In genomic region chr2:103252781-103253180, GRCh38 we compare ENCODE assay signal across 38 cellular contexts.
"Had no signal": no experiment of that assay in that cellular context is flagged by ENCODE, and none has a peak within 500 bp of the region (broad histone marks: within the 10 kb centered on the region; RNA-seq: fewer than 3 reads in every experiment).

No MANE protein-coding gene starts in this region.

- H3K27ac Mint-ChIP-seq: activated naive CD4-positive, alpha-beta T cell treated with anti-CD3 and anti-CD28 coated beads for 36 hours; activated naive CD4-positive, alpha-beta T cell treated with anti-CD3 and anti-CD28 coated beads, Interleukin-2, amount 10 ng/mL, durations not matched to agents 7 days and 5 days; activated naive CD4-positive, alpha-beta T cell treated with anti-CD3 and anti-CD28 coated beads, Interleukin-2, amount 50 U/mL, for 24 hours; activated naive CD4-positive, alpha-beta T cell treated with anti-CD3 and anti-CD28 coated beads, Interleukin-2, amount 50 U/mL, for 72 hours; activated naive CD8-positive, alpha-beta T cell; activated naive CD8-positive, alpha-beta T cell treated with anti-CD3 and anti-CD28 coated beads for 36 hours; activated naive CD8-positive, alpha-beta T cell treated with anti-CD3 and anti-CD28 coated beads, Interleukin-2, amount 10 ng/mL, durations not matched to agents 7 days and 5 days; activated naive CD8-positive, alpha-beta T cell treated with anti-CD3 and anti-CD28 coated beads, Interleukin-2, amount 50 U/mL, for 24 hours; activated T-cell treated with anti-CD3 and anti-CD28 coated beads, Interleukin-2, amount 50 U/mL, for 24 hours; activated T-cell treated with anti-CD3 and anti-CD28 coated beads, Interleukin-2, amount 50 U/mL, for 72 hours; activated T-helper 1 cell treated with anti-CD3 and anti-CD28 coated beads, Interleukin-12 subunit alpha, Interleukin-12 subunit beta, Interleukin-2, Interleukin-4 antibody, amounts not matched to agents 30 ng/mL and 10 ng/mL and 1 ng/mL, durations not matched to agents 14 hours and 24 hours and 36 hours; activated T-helper 17 cell treated with anti-CD3 and anti-CD28 coated beads, Interleukin-2, amount 50 U/mL, for 72 hours; activated T-helper 2 cell treated with anti-CD3 and anti-CD28 coated beads, Interferon-gamma antibody, Interleukin-2, Interleukin-4, amounts not matched to agents 10 μg/mL and 5 μg/mL and 100 μg/mL, durations not matched to agents 14 hours and 24 hours and 36 hours; brain had no signal

- DNase-seq: activated effector memory CD4-positive, alpha-beta T cell treated with anti-CD3 and anti-CD28 coated beads, Interleukin-2, amount 50 U/mL, for 16 hours; activated effector memory CD4-positive, alpha-beta T cell treated with Interleukin-2 at 50 U/mL for 16 hours; activated gamma-delta T cell; activated gamma-delta T cell treated with Interleukin-2 at 50 U/mL for 16 hours; activated naive CD4-positive, alpha-beta T cell; activated naive CD4-positive, alpha-beta T cell treated with anti-CD3 and anti-CD28 coated beads for 36 hours; activated naive CD4-positive, alpha-beta T cell treated with anti-CD3 and anti-CD28 coated beads, Interleukin-2, amount 10 ng/mL, durations not matched to agents 7 days and 5 days; activated naive CD4-positive, alpha-beta T cell treated with anti-CD3 and anti-CD28 coated beads, Interleukin-2, amount 50 U/mL, for 16 hours; activated naive CD4-positive, alpha-beta T cell treated with Interleukin-2 at 50 U/mL for 16 hours; activated naive CD8-positive, alpha-beta T cell treated with anti-CD3 and anti-CD28 coated beads for 36 hours; activated naive CD8-positive, alpha-beta T cell treated with anti-CD3 and anti-CD28 coated beads, Interleukin-2, amount 10 ng/mL, durations not matched to agents 7 days and 5 days; activated naive CD8-positive, alpha-beta T cell treated with anti-CD3 and anti-CD28 coated beads, Interleukin-2, amount 50 U/mL, for 24 hours; activated T-cell treated with anti-CD3 and anti-CD28 coated beads, Interleukin-2, amount 50 U/mL, for 24 hours; activated T-cell treated with anti-CD3 and anti-CD28 coated beads, Interleukin-2, amount 50 U/mL, for 4 hours; activated T-cell treated with anti-CD3 and anti-CD28 coated beads, Interleukin-2, amount 50 U/mL, for 48 hours; activated T-cell treated with anti-CD3 and anti-CD28 coated beads, Interleukin-2, amount 50 U/mL, for 72 hours; adrenal gland; amniotic stem cell; amygdala; anterior cingulate cortex; aorta; body of pancreas; brain microvascular endothelial cell; central memory CD4-positive, alpha-beta T cell; cerebellar nuclear complex had no signal

- H3K27me3 ChIP-seq: adrenal gland, ascending aorta, body of pancreas, brain microvascular endothelial cell, breast epithelium, cardiac muscle cell had no signal

- H3K9me3 Mint-ChIP-seq: activated naive CD4-positive, alpha-beta T cell treated with anti-CD3 and anti-CD28 coated beads, Interleukin-2, amount 50 U/mL, for 24 hours; activated T-helper 1 cell treated with anti-CD3 and anti-CD28 coated beads, Interleukin-12 subunit alpha, Interleukin-12 subunit beta, Interleukin-2, Interleukin-4 antibody, amounts not matched to agents 30 ng/mL and 10 ng/mL and 1 ng/mL, durations not matched to agents 14 hours and 24 hours and 36 hours had no signal

- H3K36me3 ChIP-seq: adrenal gland, ascending aorta, brain microvascular endothelial cell, breast epithelium, cardiac muscle cell had no signal

- H3K27ac ChIP-seq: adrenal gland, ascending aorta, body of pancreas, brain microvascular endothelial cell, breast epithelium, cardiac muscle cell had no signal

- H3K27me3 Mint-ChIP-seq: activated naive CD4-positive, alpha-beta T cell treated with anti-CD3 and anti-CD28 coated beads, Interleukin-2, amount 10 ng/mL, durations not matched to agents 7 days and 5 days; activated naive CD4-positive, alpha-beta T cell treated with anti-CD3 and anti-CD28 coated beads, Interleukin-2, amount 50 U/mL, for 24 hours; activated naive CD8-positive, alpha-beta T cell; activated naive CD8-positive, alpha-beta T cell treated with anti-CD3 and anti-CD28 coated beads for 36 hours; activated naive CD8-positive, alpha-beta T cell treated with anti-CD3 and anti-CD28 coated beads, Interleukin-2, amount 10 ng/mL, durations not matched to agents 7 days and 5 days; activated naive CD8-positive, alpha-beta T cell treated with anti-CD3 and anti-CD28 coated beads, Interleukin-2, amount 50 U/mL, for 24 hours; activated T-cell treated with anti-CD3 and anti-CD28 coated beads, Interleukin-2, amount 50 U/mL, for 24 hours; activated T-helper 17 cell treated with anti-CD3 and anti-CD28 coated beads, Interleukin-2, amount 50 U/mL, for 72 hours; brain; central memory CD8-positive, alpha-beta T cell had no signal

- H3K4me1 Mint-ChIP-seq: activated naive CD4-positive, alpha-beta T cell treated with anti-CD3 and anti-CD28 coated beads, Interleukin-2, amount 10 ng/mL, durations not matched to agents 7 days and 5 days; activated naive CD4-positive, alpha-beta T cell treated with anti-CD3 and anti-CD28 coated beads, Interleukin-2, amount 50 U/mL, for 24 hours; activated naive CD8-positive, alpha-beta T cell treated with anti-CD3 and anti-CD28 coated beads for 36 hours; activated naive CD8-positive, alpha-beta T cell treated with anti-CD3 and anti-CD28 coated beads, Interleukin-2, amount 10 ng/mL, durations not matched to agents 7 days and 5 days; activated naive CD8-positive, alpha-beta T cell treated with anti-CD3 and anti-CD28 coated beads, Interleukin-2, amount 50 U/mL, for 24 hours; activated T-helper 17 cell treated with anti-CD3 and anti-CD28 coated beads, Interleukin-2, amount 50 U/mL, for 72 hours; brain; central memory CD8-positive, alpha-beta T cell had no signal

- H3K4me3 ChIP-seq: adrenal gland, ascending aorta, body of pancreas, breast epithelium, cardiac muscle cell had no signal

- FAIRE-seq: astrocyte, bronchial epithelial cell had no signal

- H3K4me1 ChIP-seq: adrenal gland, ascending aorta, body of pancreas, breast epithelium had no signal

- H3K9me3 ChIP-seq: adrenal gland, ascending aorta, body of pancreas had no signal

- ATAC-seq: activated naive CD4-positive, alpha-beta T cell treated with anti-CD3 and anti-CD28 coated beads, Interleukin-2, amount 50 U/mL, for 72 hours; activated naive CD8-positive, alpha-beta T cell treated with anti-CD3 and anti-CD28 coated beads, Interleukin-2, amount 50 U/mL, for 24 hours; activated T-cell treated with anti-CD3 and anti-CD28 coated beads, Interleukin-2, amount 50 U/mL, for 4 hours; activated T-cell treated with anti-CD3 and anti-CD28 coated beads, Interleukin-2, amount 50 U/mL, for 72 hours; activated T-helper 17 cell treated with anti-CD3 and anti-CD28 coated beads, Interleukin-2, amount 50 U/mL, for 72 hours; body of pancreas had no signal

- H3K4me3 Mint-ChIP-seq: activated naive CD4-positive, alpha-beta T cell treated with anti-CD3 and anti-CD28 coated beads for 36 hours; activated naive CD4-positive, alpha-beta T cell treated with anti-CD3 and anti-CD28 coated beads, Interleukin-2, amount 10 ng/mL, durations not matched to agents 7 days and 5 days; activated naive CD4-positive, alpha-beta T cell treated with anti-CD3 and anti-CD28 coated beads, Interleukin-2, amount 50 U/mL, for 24 hours; activated naive CD8-positive, alpha-beta T cell; activated naive CD8-positive, alpha-beta T cell treated with anti-CD3 and anti-CD28 coated beads for 36 hours; activated naive CD8-positive, alpha-beta T cell treated with anti-CD3 and anti-CD28 coated beads, Interleukin-2, amount 10 ng/mL, durations not matched to agents 7 days and 5 days; activated naive CD8-positive, alpha-beta T cell treated with anti-CD3 and anti-CD28 coated beads, Interleukin-2, amount 50 U/mL, for 24 hours; activated T-cell treated with anti-CD3 and anti-CD28 coated beads, Interleukin-2, amount 50 U/mL, for 24 hours; activated T-cell treated with anti-CD3 and anti-CD28 coated beads, Interleukin-2, amount 50 U/mL, for 4 hours; activated T-cell treated with anti-CD3 and anti-CD28 coated beads, Interleukin-2, amount 50 U/mL, for 72 hours; activated T-helper 1 cell treated with anti-CD3 and anti-CD28 coated beads, Interleukin-12 subunit alpha, Interleukin-12 subunit beta, Interleukin-2, Interleukin-4 antibody, amounts not matched to agents 30 ng/mL and 10 ng/mL and 1 ng/mL, durations not matched to agents 14 hours and 24 hours and 36 hours; activated T-helper 17 cell treated with anti-CD3 and anti-CD28 coated beads, Interleukin-2, amount 50 U/mL, for 72 hours; brain; central memory CD8-positive, alpha-beta T cell had no signal

- H3K36me3 Mint-ChIP-seq: activated naive CD4-positive, alpha-beta T cell treated with anti-CD3 and anti-CD28 coated beads, Interleukin-2, amount 10 ng/mL, durations not matched to agents 7 days and 5 days; activated naive CD4-positive, alpha-beta T cell treated with anti-CD3 and anti-CD28 coated beads, Interleukin-2, amount 50 U/mL, for 24 hours; activated naive CD4-positive, alpha-beta T cell treated with anti-CD3 and anti-CD28 coated beads, Interleukin-2, amount 50 U/mL, for 72 hours; activated naive CD8-positive, alpha-beta T cell; activated naive CD8-positive, alpha-beta T cell treated with anti-CD3 and anti-CD28 coated beads for 36 hours; activated naive CD8-positive, alpha-beta T cell treated with anti-CD3 and anti-CD28 coated beads, Interleukin-2, amount 10 ng/mL, durations not matched to agents 7 days and 5 days had no signal
